ENCODE assay signal across 17 cellular contexts in genomic region chr6:101803146-101803545, GRCh38.
A peak's percentile ranks its signal among the peaks of the same experiment; 100 is the strongest.
DNase-seq lines count a peak whose midpoint lies in the region; ATAC-seq and TF ChIP-seq lines count a peak whose summit lies in the region.
"Had no signal": no experiment of that assay in that cellular context is flagged by ENCODE, and none has a peak within 500 bp of the region (broad histone marks: within the 10 kb centered on the region; RNA-seq: fewer than 3 reads in every experiment).

No MANE protein-coding gene starts in this region.

- no peak overlapping the region for H2AK5ac ChIP-seq in IMR-90 (ENCODE audit: low read depth, low read length)

- H2AFZ ChIP-seq in IMR-90 (replicated peaks; ENCODE audit: low read length, poor library complexity): no peak overlapping the region

- CTCF ChIA-PET in IMR-90 (lab: Yijun Ruan, JAX): no interaction called here

- H3K4me2 ChIP-seq in IMR-90 (ENCODE audit: low read depth, low read length): peak overlapping the region; percentile 77; the same call in 1 of the 2 replicates

- no peaks in the 10 kb centered on the region for H3K79me1 ChIP-seq in IMR-90 (ENCODE audit: low read depth in 1 of 2, low read length in 2 of 2)

- H3K27ac ChIP-seq in IMR-90 (ENCODE audit: insufficient read depth, low read length): no peak overlapping the region
- no peak overlapping the region for H3K27ac ChIP-seq in prostate gland
- H3K27ac ChIP-seq: Peyer's patch had no signal

- H4K5ac ChIP-seq in IMR-90 (ENCODE audit: low read depth, low read length): peak overlapping the region; percentile 45; the same call in 1 of the 2 replicates

- no peak overlapping the region for H3K4me3 ChIP-seq in IMR-90 (ENCODE audit: insufficient read depth, low read depth, low read length)
- no peak overlapping the region for H3K4me3 ChIP-seq in foreskin fibroblast (ENCODE audit: low read depth in 1 of 2, low read length in 2 of 2)
- no peak overlapping the region for H3K4me3 ChIP-seq in prostate gland
- H3K4me3 ChIP-seq in H7 (ENCODE audit: insufficient read depth, low read depth, low read length): no peak overlapping the region
- H3K4me3 ChIP-seq: Peyer's patch had no signal

- 0 out of 2 replicates have a peak overlapping the region, but pooled peaks have one; percentile 21 for H2BK20ac ChIP-seq in IMR-90 (ENCODE audit: low read depth, low read length)

- H3K9me3 ChIP-seq in IMR-90 (ENCODE audit: control insufficient read depth, insufficient read depth, low read length) (no peaks in the 10 kb centered on the region), prostate gland (no peaks in the 10 kb centered on the region)
- H3K9me3 ChIP-seq: Peyer's patch had no signal

- no peaks in the 10 kb centered on the region for H3K36me3 ChIP-seq in IMR-90 (ENCODE audit: control insufficient read depth, insufficient read depth, low read length)
- no peaks in the 10 kb centered on the region for H3K36me3 ChIP-seq in prostate gland
- H3K36me3 ChIP-seq in H7 (replicated peaks; ENCODE audit: control insufficient read depth, insufficient read depth, low read length): no peaks in the 10 kb centered on the region
- H3K36me3 ChIP-seq: Peyer's patch had no signal

- intact Hi-C loops in IMR-90 (cut with micrococcal nuclease) (no loop called here), prostate gland (cut with DNase I) (no loop called here)

- H3K27me3 ChIP-seq in IMR-90 (ENCODE audit: control insufficient read depth, insufficient read depth, low read length): no peaks in the 10 kb centered on the region
- H3K27me3 ChIP-seq in prostate gland (replicated peaks; ENCODE audit: insufficient read depth): no peaks in the 10 kb centered on the region
- H3K27me3 ChIP-seq in H7 (ENCODE audit: control insufficient read depth, insufficient read depth, low read length): no peaks in the 10 kb centered on the region; the same call in 1 of the 2 replicates
- H3K27me3 ChIP-seq: Peyer's patch had no signal

- no peak overlapping the region; the same call in 1 of the 2 replicates for H3K56ac ChIP-seq in IMR-90 (ENCODE audit: extremely low read depth, insufficient read depth, low read length)

- POLR2A ChIA-PET in IMR-90 (lab: Charles Lee; ENCODE audit: unreplicated experiment): no interaction called here

- H2AK9ac ChIP-seq in IMR-90 (replicated peaks; ENCODE audit: low read depth, low read length, poor library complexity): no peak overlapping the region

- H4K8ac ChIP-seq in IMR-90 (ENCODE audit: low read depth in 2 of 2, low read length in 2 of 2): no peak overlapping the region

- H3K4me1 ChIP-seq in IMR-90 (ENCODE audit: control insufficient read depth, insufficient read depth, low read length) (peaks cover 17% of the 10 kb centered on the region), prostate gland (replicated peaks) (no peaks in the 10 kb centered on the region)
- H3K4me1 ChIP-seq: Peyer's patch had no signal

- peak overlapping the region; percentile 54; the same call in 1 of the 2 replicates for H2BK120ac ChIP-seq in IMR-90 (ENCODE audit: low read depth, low read length)

- H3K9me1 ChIP-seq in IMR-90 (ENCODE audit: insufficient read depth, low read length): no peaks in the 10 kb centered on the region; the same call in 1 of the 2 replicates

- TF ChIP-seq POLR2A in IMR-90 (IDR thresholded peaks at IDR 0.05; ENCODE audit: low read depth, low read length) (no peak), prostate gland (IDR thresholded peaks at IDR 0.05) (no peak)

- H4K20me1 ChIP-seq in IMR-90 (ENCODE audit: insufficient read depth, low read length): no peaks in the 10 kb centered on the region

- H3K14ac ChIP-seq in IMR-90 (replicated peaks; ENCODE audit: low read depth, low read length): no peak overlapping the region; the same call in 1 of the 2 replicates

- H3K23ac ChIP-seq in IMR-90 (ENCODE audit: low read depth, low read length): peak overlapping the region; percentile 34; the same call in 1 of the 2 replicates

- no peak overlapping the region for H3K9ac ChIP-seq in IMR-90 (ENCODE audit: low read depth, low read length)

- no peak overlapping the region for H3K4ac ChIP-seq in IMR-90 (ENCODE audit: low read depth, low read length)

- H2BK15ac ChIP-seq in IMR-90 (ENCODE audit: low read depth, low read length): no peak overlapping the region

- BruUV-seq in IMR-90 (replicated peaks; lab: Mats Ljungman, UMichigan): no TSS peak

- no peak for TF ChIP-seq RAD21 in IMR-90 (IDR thresholded peaks at IDR 0.05; ENCODE audit: low read length)

- peak overlapping the region; percentile 80 for H2BK5ac ChIP-seq in IMR-90 (ENCODE audit: low read depth, low read length, poor library complexity, severe bottlenecking)

- DNase-seq in EH (ENCODE audit: low read depth) (peak; percentile 57), IMR-90 (peak; percentile 52), amniotic epithelial cell (ENCODE audit: low read depth) (peak; percentile 32), foreskin fibroblast (peak; percentile 2 to 5), NCI-H446 treated with DMSO at 0.1 percent for 48 hours (lab: John Stamatoyannopoulos, UW) (no peak), prostate gland (ENCODE audit: low spot score) (no peak), H7 (no peak), NOMO-1 treated with dmso at 0.1 percent for 144 hours (lab: John Stamatoyannopoulos, UW; ENCODE audit: unreplicated experiment) (no peak)
- DNase-seq: ACHN; CD4-positive, CD25-positive, alpha-beta regulatory T cell; DMS53; GDM1; NCI-H1048; NCI-H1694; NCI-H2107; Peyer's patch; SHP77 treated with DMSO at 0.1 percent for 48 hours had no signal

- in situ Hi-C loops in IMR-90 (cut with MboI; ENCODE audit: low sequenced_read_pairs): no loop called here

- dilution Hi-C loops in IMR-90 (cut with HindIII; ENCODE audit: low sequenced_read_pairs, unreplicated experiment): no loop called here

- no peak overlapping the region for H4K91ac ChIP-seq in IMR-90 (ENCODE audit: insufficient read depth, low read depth, low read length)

- TF ChIP-seq CTCF in IMR-90 (conservative IDR thresholded peaks at IDR 0.05; ENCODE audit: low read depth, low read length) (no peak), foreskin fibroblast (IDR thresholded peaks at IDR 0.05; ENCODE audit: low read depth, low read length) (no peak), prostate gland (IDR thresholded peaks at IDR 0.05) (no peak)

- WGBS in IMR-90 (ENCODE audit: extremely low coverage in 2 of 2, insufficient read length in 1 of 2), 2 experiments: no CpG with 5 or more reads among the region's 1 CpG
- 86% methylated on average over 1 of the region's 1 CpG for WGBS in prostate gland

- ATAC-seq in IMR-90 (ENCODE audit: low read depth): peak; percentile 64

- peak overlapping the region; percentile 78; the same call in 1 of the 2 replicates for H3K18ac ChIP-seq in IMR-90 (ENCODE audit: low read depth, low read length)

TF ChIP-seq in IMR-90, 13 proteins besides CTCF, POLR2A, EP300 and RAD21:
- TF ChIP-seq USF2 (IDR thresholded peaks at IDR 0.05; ENCODE audit: low read depth, low read length) (no peak), MAFK (IDR thresholded peaks at IDR 0.05; ENCODE audit: low read depth, low read length) (no peak), SMC3 (IDR thresholded peaks at IDR 0.05; ENCODE audit: low read depth, low read length) (no peak), NFE2L2 (IDR thresholded peaks at IDR 0.05; ENCODE audit: low read depth, low read length) (no peak), CEBPB (IDR thresholded peaks at IDR 0.05; ENCODE audit: low read depth, low read length) (no peak), CHD1 (IDR thresholded peaks at IDR 0.05; ENCODE audit: low read depth, low read length) (no peak), ELK1 (IDR thresholded peaks at IDR 0.05; ENCODE audit: borderline replicate concordance, low read depth, low read length) (no peak), BHLHE40 (IDR thresholded peaks at IDR 0.05; ENCODE audit: low read depth, low read length) (no peak), MXI1 (IDR thresholded peaks at IDR 0.05; ENCODE audit: borderline replicate concordance, low read depth, low read length) (no peak), RCOR1 (IDR thresholded peaks at IDR 0.05; ENCODE audit: insufficient replicate concordance, low read length) (no peak), RFX5 (IDR thresholded peaks at IDR 0.05; ENCODE audit: low read depth, low read length) (no peak), MAZ (IDR thresholded peaks at IDR 0.05; ENCODE audit: borderline replicate concordance, low read depth, low read length) (no peak), FOS (IDR thresholded peaks at IDR 0.05; ENCODE audit: low read depth, low read length) (no peak)

Comparison
In these comparisons a context has a peak if more than half of its experiments do, and no peak if none do; other contexts are left out.
1. DNase-seq: peak in EH (single experiment), IMR-90 (single experiment), amniotic epithelial cell (single experiment) and foreskin fibroblast (2 of 2); none in NCI-H446 treated with DMSO at 0.1 percent for 48 hours (single experiment), prostate gland (single experiment), H7 (single experiment) and NOMO-1 treated with dmso at 0.1 percent for 144 hours (single experiment).